1 cellular context compared by ENCODE assay signal in the genomic region with DNA sequence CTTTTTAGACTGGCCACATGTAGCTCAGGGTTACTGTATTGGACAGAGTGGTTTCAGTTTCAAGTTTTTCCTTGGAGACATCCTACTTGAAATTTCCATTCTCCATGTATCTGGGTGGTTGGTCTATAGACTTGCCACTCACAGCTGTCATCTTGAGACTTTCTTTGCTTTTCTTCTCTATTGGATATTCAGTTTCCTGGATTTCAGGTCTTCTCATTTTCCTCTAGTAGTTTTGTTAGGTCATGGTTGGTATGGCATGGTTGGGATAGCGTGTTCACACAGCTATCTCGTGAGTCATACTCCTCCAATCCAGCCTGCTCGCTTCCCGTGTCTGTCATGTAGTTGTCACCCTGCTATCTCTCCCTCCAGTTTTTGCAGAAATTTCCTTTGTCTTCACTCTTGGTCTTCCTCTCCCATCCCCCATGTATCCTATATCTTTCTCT.
A peak's percentile ranks its signal among the peaks of the same experiment; 100 is the strongest.
TF ChIP-seq lines count a peak whose summit lies in the region.

No MANE protein-coding gene starts in this region.

TF ChIP-seq in K562, 482 proteins besides CTCF, POLR2A, EP300 and RAD21 (continued from another document and continues in another):
- peak; percentile 65 for TF ChIP-seq NCOR1 (IDR thresholded peaks at IDR 0.05)
- TF ChIP-seq TARDBP (IDR thresholded peaks at IDR 0.05), result no peak
- TF ChIP-seq L3MBTL2 (IDR thresholded peaks at IDR 0.05), result peak; percentile 75
- peak; percentile 68 for TF ChIP-seq LEF1 (IDR thresholded peaks at IDR 0.05)
- no peak for TF ChIP-seq ZNF696 (CRISPR knock-in tag; conservative IDR thresholded peaks at IDR 0.05)
- no peak for TF ChIP-seq ZNF232 (CRISPR knock-in tag; IDR thresholded peaks at IDR 0.05)
- TF ChIP-seq, protein P1, sequence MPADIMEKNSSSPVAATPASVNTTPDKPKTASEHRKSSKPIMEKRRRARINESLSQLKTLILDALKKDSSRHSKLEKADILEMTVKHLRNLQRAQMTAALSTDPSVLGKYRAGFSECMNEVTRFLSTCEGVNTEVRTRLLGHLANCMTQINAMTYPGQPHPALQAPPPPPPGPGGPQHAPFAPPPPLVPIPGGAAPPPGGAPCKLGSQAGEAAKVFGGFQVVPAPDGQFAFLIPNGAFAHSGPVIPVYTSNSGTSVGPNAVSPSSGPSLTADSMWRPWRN (IDR thresholded peaks at IDR 0.05; ENCODE audit: low read depth), result no peak
- peak; percentile 67 for TF ChIP-seq NFE2 (IDR thresholded peaks at IDR 0.05; ENCODE audit: low read depth)
- TF ChIP-seq PHF20 (IDR thresholded peaks at IDR 0.05; ENCODE audit: partially characterized antibody), result no peak
- no peak for TF ChIP-seq GABPA (tag; conservative IDR thresholded peaks at IDR 0.05; ENCODE audit: low read depth)
- TF ChIP-seq BCOR (IDR thresholded peaks at IDR 0.05), result peak; percentile 11; the same call in 1 of the 2 replicates
- TF ChIP-seq, protein P2, sequence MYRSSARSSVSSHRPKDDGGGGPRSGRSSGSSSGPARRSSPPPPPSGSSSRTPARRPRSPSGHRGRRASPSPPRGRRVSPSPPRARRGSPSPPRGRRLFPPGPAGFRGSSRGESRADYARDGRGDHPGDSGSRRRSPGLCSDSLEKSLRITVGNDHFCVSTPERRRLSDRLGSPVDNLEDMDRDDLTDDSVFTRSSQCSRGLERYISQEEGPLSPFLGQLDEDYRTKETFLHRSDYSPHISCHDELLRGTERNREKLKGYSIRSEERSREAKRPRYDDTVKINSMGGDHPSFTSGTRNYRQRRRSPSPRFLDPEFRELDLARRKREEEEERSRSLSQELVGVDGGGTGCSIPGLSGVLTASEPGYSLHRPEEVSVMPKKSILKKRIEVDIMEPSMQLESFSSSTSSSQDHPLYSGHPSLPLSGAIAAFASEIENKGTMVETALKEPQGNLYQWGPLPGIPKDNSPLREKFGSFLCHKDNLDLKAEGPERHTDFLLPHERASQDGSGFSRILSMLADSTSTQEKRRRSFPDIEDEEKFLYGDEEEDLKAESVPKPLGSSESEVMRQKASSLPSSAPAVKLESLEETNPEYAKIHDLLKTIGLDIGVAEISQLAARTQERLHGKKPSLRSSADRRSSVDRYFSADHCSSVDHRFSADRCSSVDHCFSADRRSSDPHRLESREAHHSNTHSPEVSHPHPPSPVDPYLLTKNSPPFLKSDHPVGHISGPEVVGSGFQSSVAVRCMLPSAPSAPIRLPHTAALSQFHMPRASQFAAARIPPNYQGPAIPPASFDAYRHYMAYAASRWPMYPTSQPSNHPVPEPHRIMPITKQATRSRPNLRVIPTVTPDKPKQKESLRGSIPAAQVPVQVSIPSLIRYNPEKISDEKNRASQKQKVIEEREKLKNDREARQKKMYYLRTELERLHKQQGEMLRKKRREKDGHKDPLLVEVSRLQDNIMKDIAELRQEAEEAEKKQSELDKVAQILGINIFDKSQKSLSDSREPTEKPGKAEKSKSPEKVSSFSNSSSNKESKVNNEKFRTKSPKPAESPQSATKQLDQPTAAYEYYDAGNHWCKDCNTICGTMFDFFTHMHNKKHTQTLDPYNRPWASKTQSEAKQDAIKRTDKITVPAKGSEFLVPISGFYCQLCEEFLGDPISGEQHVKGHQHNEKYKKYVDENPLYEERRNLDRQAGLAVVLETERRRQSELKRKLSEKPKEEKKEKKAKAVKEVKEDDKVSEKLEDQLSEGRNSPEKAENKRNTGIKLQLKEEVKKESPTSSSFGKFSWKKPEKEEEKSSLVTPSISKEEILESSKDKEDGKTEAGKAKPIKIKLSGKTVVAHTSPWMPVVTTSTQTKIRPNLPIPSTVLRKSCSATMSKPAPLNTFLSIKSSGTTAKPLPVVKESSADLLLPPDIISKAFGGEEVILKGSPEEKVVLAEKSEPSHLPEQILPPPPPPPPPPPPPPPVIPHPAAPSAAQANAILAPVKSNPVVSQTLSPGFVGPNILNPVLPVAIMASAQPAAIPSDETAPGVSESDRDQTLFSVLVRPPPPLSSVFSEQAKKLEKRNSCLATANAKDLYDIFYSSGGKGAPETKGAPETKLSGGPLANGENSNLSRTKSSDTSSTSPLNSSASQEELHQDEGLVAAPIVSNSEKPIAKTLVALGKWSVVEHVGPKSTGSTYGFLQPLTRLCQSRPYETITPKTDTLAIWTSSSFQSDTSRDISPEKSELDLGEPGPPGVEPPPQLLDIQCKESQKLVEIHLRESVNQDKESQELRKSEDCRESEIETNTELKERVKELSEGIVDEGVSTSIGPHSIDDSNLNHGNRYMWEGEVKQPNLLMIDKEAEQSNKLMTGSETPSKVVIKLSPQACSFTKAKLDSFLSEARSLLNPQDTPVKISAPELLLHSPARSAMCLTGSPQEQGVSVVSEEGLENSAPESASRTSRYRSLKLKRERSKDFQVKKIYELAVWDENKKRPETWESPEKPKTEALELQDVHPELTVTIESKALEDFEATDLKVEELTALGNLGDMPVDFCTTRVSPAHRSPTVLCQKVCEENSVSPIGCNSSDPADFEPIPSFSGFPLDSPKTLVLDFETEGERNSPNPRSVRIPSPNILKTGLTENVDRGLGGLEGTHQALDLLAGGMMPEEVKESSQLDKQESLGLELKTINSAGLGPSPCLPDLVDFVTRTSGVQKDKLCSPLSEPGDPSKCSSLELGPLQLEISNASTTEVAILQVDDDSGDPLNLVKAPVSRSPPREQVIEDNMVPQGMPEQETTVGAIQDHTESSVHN (IDR thresholded peaks at IDR 0.05; ENCODE audit: borderline replicate concordance in 1 of 2, low read depth in 1 of 2), result 0 out of 4 replicates have a peak, but pooled peaks of 1 of the 2 experiments have one; percentile 56
- TF ChIP-seq, protein P3, sequence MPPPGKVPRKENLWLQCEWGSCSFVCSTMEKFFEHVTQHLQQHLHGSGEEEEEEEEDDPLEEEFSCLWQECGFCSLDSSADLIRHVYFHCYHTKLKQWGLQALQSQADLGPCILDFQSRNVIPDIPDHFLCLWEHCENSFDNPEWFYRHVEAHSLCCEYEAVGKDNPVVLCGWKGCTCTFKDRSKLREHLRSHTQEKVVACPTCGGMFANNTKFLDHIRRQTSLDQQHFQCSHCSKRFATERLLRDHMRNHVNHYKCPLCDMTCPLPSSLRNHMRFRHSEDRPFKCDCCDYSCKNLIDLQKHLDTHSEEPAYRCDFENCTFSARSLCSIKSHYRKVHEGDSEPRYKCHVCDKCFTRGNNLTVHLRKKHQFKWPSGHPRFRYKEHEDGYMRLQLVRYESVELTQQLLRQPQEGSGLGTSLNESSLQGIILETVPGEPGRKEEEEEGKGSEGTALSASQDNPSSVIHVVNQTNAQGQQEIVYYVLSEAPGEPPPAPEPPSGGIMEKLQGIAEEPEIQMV (tag; conservative IDR thresholded peaks at IDR 0.05; ENCODE audit: low read depth), result no peak
- no peak for TF ChIP-seq XRCC5 (IDR thresholded peaks at IDR 0.05; ENCODE audit: low read depth, low read length)
- TF ChIP-seq, protein P4, sequence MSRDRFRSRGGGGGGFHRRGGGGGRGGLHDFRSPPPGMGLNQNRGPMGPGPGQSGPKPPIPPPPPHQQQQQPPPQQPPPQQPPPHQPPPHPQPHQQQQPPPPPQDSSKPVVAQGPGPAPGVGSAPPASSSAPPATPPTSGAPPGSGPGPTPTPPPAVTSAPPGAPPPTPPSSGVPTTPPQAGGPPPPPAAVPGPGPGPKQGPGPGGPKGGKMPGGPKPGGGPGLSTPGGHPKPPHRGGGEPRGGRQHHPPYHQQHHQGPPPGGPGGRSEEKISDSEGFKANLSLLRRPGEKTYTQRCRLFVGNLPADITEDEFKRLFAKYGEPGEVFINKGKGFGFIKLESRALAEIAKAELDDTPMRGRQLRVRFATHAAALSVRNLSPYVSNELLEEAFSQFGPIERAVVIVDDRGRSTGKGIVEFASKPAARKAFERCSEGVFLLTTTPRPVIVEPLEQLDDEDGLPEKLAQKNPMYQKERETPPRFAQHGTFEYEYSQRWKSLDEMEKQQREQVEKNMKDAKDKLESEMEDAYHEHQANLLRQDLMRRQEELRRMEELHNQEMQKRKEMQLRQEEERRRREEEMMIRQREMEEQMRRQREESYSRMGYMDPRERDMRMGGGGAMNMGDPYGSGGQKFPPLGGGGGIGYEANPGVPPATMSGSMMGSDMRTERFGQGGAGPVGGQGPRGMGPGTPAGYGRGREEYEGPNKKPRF (IDR thresholded peaks at IDR 0.05; ENCODE audit: low read depth, low read length), result no peak
- TF ChIP-seq HEY1 (CRISPR knock-in tag; IDR thresholded peaks at IDR 0.05; ENCODE audit: borderline replicate concordance), result no peak
- no peak for TF ChIP-seq ZC3H11A (IDR thresholded peaks at IDR 0.05; ENCODE audit: low read depth, low read length)
- TF ChIP-seq, protein P5, sequence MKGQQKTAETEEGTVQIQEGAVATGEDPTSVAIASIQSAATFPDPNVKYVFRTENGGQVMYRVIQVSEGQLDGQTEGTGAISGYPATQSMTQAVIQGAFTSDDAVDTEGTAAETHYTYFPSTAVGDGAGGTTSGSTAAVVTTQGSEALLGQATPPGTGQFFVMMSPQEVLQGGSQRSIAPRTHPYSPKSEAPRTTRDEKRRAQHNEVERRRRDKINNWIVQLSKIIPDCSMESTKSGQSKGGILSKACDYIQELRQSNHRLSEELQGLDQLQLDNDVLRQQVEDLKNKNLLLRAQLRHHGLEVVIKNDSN (CRISPR knock-in tag; IDR thresholded peaks at IDR 0.05), result no peak
- TF ChIP-seq TOE1 (IDR thresholded peaks at IDR 0.05; ENCODE audit: borderline replicate concordance), result peak; percentile 41; the same call in 1 of the 2 replicates
- no peak for TF ChIP-seq TOE1 (CRISPR knock-in tag; IDR thresholded peaks at IDR 0.05; ENCODE audit: borderline replicate concordance, low read depth)
- TF ChIP-seq, protein P6, sequence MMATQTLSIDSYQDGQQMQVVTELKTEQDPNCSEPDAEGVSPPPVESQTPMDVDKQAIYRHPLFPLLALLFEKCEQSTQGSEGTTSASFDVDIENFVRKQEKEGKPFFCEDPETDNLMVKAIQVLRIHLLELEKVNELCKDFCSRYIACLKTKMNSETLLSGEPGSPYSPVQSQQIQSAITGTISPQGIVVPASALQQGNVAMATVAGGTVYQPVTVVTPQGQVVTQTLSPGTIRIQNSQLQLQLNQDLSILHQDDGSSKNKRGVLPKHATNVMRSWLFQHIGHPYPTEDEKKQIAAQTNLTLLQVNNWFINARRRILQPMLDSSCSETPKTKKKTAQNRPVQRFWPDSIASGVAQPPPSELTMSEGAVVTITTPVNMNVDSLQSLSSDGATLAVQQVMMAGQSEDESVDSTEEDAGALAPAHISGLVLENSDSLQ (IDR thresholded peaks at IDR 0.05), result peak; percentile 94
- TF ChIP-seq, protein P7, sequence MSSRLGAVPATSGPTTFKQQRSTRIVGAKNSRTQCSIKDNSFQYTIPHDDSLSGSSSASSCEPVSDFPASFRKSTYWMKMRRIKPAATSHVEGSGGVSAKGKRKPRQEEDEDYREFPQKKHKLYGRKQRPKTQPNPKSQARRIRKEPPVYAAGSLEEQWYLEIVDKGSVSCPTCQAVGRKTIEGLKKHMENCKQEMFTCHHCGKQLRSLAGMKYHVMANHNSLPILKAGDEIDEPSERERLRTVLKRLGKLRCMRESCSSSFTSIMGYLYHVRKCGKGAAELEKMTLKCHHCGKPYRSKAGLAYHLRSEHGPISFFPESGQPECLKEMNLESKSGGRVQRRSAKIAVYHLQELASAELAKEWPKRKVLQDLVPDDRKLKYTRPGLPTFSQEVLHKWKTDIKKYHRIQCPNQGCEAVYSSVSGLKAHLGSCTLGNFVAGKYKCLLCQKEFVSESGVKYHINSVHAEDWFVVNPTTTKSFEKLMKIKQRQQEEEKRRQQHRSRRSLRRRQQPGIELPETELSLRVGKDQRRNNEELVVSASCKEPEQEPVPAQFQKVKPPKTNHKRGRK (tag; IDR thresholded peaks at IDR 0.05), result no peak
- no peak for TF ChIP-seq NFE2L1 (tag; IDR thresholded peaks at IDR 0.05; ENCODE audit: borderline replicate concordance, low read depth)
- TF ChIP-seq MEF2A (IDR thresholded peaks at IDR 0.05; ENCODE audit: control insufficient read depth, low read depth, low read length), result no peak
- no peak for TF ChIP-seq ZNF75A (CRISPR knock-in tag; IDR thresholded peaks at IDR 0.05)
- no peak for TF ChIP-seq TCF7 (IDR thresholded peaks at IDR 0.05; ENCODE audit: borderline replicate concordance)
- TF ChIP-seq MECOM (CRISPR knock-in tag; IDR thresholded peaks at IDR 0.05), result peak; percentile 49; the same call in 1 of the 2 replicates
- TF ChIP-seq CREB1 (IDR thresholded peaks at IDR 0.05), result peak; percentile 53
- 0 out of 2 replicates have a peak, but pooled peaks have one; percentile 27 for TF ChIP-seq CREB1 (CRISPR knock-in tag; IDR thresholded peaks at IDR 0.05)
- no peak for TF ChIP-seq HNRNPLL (IDR thresholded peaks at IDR 0.05; ENCODE audit: low read depth, low read length, poor library complexity, severe bottlenecking)
- peak; percentile 44 to 48; a peak in 2 of 4 replicates for TF ChIP-seq FOXK2 (conservative IDR thresholded peaks at IDR 0.05 in 1 of 2, IDR thresholded peaks at IDR 0.05 in 1 of 2; ENCODE audit: low read depth in 2 of 2)
- TF ChIP-seq SOX6 (IDR thresholded peaks at IDR 0.05), result peak; percentile 89
- TF ChIP-seq YBX1 (IDR thresholded peaks at IDR 0.05), result no peak
- no peak for TF ChIP-seq ZNF24 (IDR thresholded peaks at IDR 0.05)
- TF ChIP-seq TRIM24 (IDR thresholded peaks at IDR 0.05), result peak; percentile 49 to 77; a peak in 3 of 4 replicates
- TF ChIP-seq ZNF197 (CRISPR knock-in tag; IDR thresholded peaks at IDR 0.05; ENCODE audit: low read depth), result no peak
- peak; percentile 67 for TF ChIP-seq EP400 (IDR thresholded peaks at IDR 0.05)
- no peak for TF ChIP-seq STAT5B (CRISPR knock-in tag; IDR thresholded peaks at IDR 0.05)
- peak; percentile 72 for TF ChIP-seq CREM (IDR thresholded peaks at IDR 0.05; ENCODE audit: low read depth)
- no peak for TF ChIP-seq CBX1 (IDR thresholded peaks at IDR 0.05; ENCODE audit: low read depth)
- TF ChIP-seq CBFA2T3 (IDR thresholded peaks at IDR 0.05), result peak; percentile 87
- TF ChIP-seq GATAD2A (IDR thresholded peaks at IDR 0.05), result peak; percentile 65; the same call in 1 of the 2 replicates
- peak; percentile 86 for TF ChIP-seq BHLHE40 (IDR thresholded peaks at IDR 0.05; ENCODE audit: low read length)
- no peak for TF ChIP-seq ARID2 (IDR thresholded peaks at IDR 0.05)
- TF ChIP-seq EHMT2 (IDR thresholded peaks at IDR 0.05), result peak; percentile 83; the same call in 1 of the 2 replicates
- no peak for TF ChIP-seq ASH1L (IDR thresholded peaks at IDR 0.05; ENCODE audit: borderline replicate concordance, low read depth, partially characterized antibody)
- TF ChIP-seq, protein P8, sequence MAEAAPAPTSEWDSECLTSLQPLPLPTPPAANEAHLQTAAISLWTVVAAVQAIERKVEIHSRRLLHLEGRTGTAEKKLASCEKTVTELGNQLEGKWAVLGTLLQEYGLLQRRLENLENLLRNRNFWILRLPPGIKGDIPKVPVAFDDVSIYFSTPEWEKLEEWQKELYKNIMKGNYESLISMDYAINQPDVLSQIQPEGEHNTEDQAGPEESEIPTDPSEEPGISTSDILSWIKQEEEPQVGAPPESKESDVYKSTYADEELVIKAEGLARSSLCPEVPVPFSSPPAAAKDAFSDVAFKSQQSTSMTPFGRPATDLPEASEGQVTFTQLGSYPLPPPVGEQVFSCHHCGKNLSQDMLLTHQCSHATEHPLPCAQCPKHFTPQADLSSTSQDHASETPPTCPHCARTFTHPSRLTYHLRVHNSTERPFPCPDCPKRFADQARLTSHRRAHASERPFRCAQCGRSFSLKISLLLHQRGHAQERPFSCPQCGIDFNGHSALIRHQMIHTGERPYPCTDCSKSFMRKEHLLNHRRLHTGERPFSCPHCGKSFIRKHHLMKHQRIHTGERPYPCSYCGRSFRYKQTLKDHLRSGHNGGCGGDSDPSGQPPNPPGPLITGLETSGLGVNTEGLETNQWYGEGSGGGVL (CRISPR knock-in tag; IDR thresholded peaks at IDR 0.05), result no peak
- TF ChIP-seq PCBP1 (IDR thresholded peaks at IDR 0.05; ENCODE audit: low read depth, low read length, poor library complexity, severe bottlenecking), result no peak
- TF ChIP-seq HIVEP1 (CRISPR knock-in tag; IDR thresholded peaks at IDR 0.05), result no peak
- TF ChIP-seq COPS2 (conservative IDR thresholded peaks at IDR 0.05), result no peak
